ENCODE assay signal across 1 cellular context in the genomic region with DNA sequence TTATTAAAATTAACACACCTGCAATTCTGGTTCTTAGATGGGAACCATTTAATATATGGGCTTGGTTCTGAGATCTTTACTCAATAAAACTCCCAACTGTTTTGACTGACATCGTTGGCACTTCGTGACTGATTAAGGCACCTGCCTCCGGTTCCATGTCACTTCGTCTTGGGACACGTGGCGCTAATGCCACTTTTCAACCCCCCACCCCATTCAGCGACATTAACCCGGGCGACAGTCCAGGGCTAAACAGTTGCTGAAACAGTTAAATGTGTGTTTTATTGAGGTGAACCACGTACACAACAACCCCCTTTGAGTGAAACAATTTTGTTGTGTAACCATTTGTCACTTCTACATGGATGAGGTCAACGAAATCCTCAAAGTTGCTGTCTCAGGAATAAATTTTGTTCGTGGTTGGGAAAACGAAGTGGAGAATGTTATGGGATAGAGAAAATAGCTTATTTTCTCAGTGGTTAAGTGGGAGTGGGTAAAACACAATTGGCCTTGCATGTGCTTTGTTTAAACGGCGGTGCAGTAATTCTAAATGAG.
TF ChIP-seq lines count a peak whose summit lies in the region.

No MANE protein-coding gene starts in this region.

TF ChIP-seq in K562, 482 proteins besides CTCF, POLR2A, EP300 and RAD21 (continued from another document and continues in another):
- TF ChIP-seq MGA (IDR thresholded peaks at IDR 0.05) = peak; percentile 93
- TF ChIP-seq IRF2 (CRISPR knock-in tag; IDR thresholded peaks at IDR 0.05) = no peak
- no peak for TF ChIP-seq ZBTB34 (CRISPR knock-in tag; IDR thresholded peaks at IDR 0.05)
- no peak for TF ChIP-seq ID3 (CRISPR knock-in tag; IDR thresholded peaks at IDR 0.05)
- no peak for TF ChIP-seq ID3 (tag; IDR thresholded peaks at IDR 0.05)
- TF ChIP-seq LCOR (CRISPR knock-in tag; IDR thresholded peaks at IDR 0.05) = no peak
- no peak for TF ChIP-seq CSDE1 (IDR thresholded peaks at IDR 0.05)
- no peak for TF ChIP-seq MCM5 (IDR thresholded peaks at IDR 0.05; ENCODE audit: low read depth)
- 0 out of 2 replicates have a peak, but pooled peaks have one; percentile 50 for TF ChIP-seq BACH1 (tag; IDR thresholded peaks at IDR 0.05)
- no peak for TF ChIP-seq ZNF274 (IDR thresholded peaks at IDR 0.05; ENCODE audit: borderline replicate concordance, low read depth, low read length)
- no peak for TF ChIP-seq POLR2H (tag; IDR thresholded peaks at IDR 0.05; ENCODE audit: low read depth)
- no peak for TF ChIP-seq ZNF354B (CRISPR knock-in tag; IDR thresholded peaks at IDR 0.05)
- TF ChIP-seq REST (CRISPR knock-in tag; IDR thresholded peaks at IDR 0.05; ENCODE audit: low read depth) = no peak
- no peak for TF ChIP-seq FOXA1 (IDR thresholded peaks at IDR 0.05; ENCODE audit: borderline replicate concordance)
- TF ChIP-seq GATAD2B (IDR thresholded peaks at IDR 0.05; ENCODE audit: borderline replicate concordance) = no peak
- no peak for TF ChIP-seq ZFP91 (CRISPR knock-in tag; IDR thresholded peaks at IDR 0.05)
- no peak; a peak in 1 of 3 replicates for TF ChIP-seq CBX3 (IDR thresholded peaks at IDR 0.05; ENCODE audit: borderline replicate concordance in 1 of 2, low read length in 2 of 2)
- TF ChIP-seq NFRKB (IDR thresholded peaks at IDR 0.05; ENCODE audit: low read depth) = peak; percentile 85; the same call in 1 of the 2 replicates
- TF ChIP-seq POLR3G (IDR thresholded peaks at IDR 0.05; ENCODE audit: extremely low read depth, insufficient read length, insufficient replicate concordance) = no peak
- no peak for TF ChIP-seq NCOA2 (IDR thresholded peaks at IDR 0.05; ENCODE audit: partially characterized antibody in 2 of 2)
- no peak for TF ChIP-seq UBTF (IDR thresholded peaks at IDR 0.05; ENCODE audit: borderline replicate concordance in 1 of 2, low read depth in 2 of 2, low read length in 2 of 2)
- TF ChIP-seq ZKSCAN8 (CRISPR knock-in tag; IDR thresholded peaks at IDR 0.05) = 0 out of 2 replicates have a peak, but pooled peaks have one; percentile 65
- TF ChIP-seq POLR2G (IDR thresholded peaks at IDR 0.05; ENCODE audit: low read depth, low read length) = no peak
- no peak for TF ChIP-seq SPI1 (IDR thresholded peaks at IDR 0.05; ENCODE audit: borderline replicate concordance, low read depth, low read length)
- peak; percentile 47; the same call in 1 of the 2 replicates for TF ChIP-seq DMBX1 (CRISPR knock-in tag; IDR thresholded peaks at IDR 0.05; ENCODE audit: borderline replicate concordance)
- no peak for TF ChIP-seq ILF3 (IDR thresholded peaks at IDR 0.05; ENCODE audit: borderline replicate concordance)
- TF ChIP-seq MAFF (IDR thresholded peaks at IDR 0.05; ENCODE audit: low read length) = no peak
- TF ChIP-seq HLTF (IDR thresholded peaks at IDR 0.05) = no peak
- no peak for TF ChIP-seq MYC (IDR thresholded peaks at IDR 0.05; ENCODE audit: low read depth, low read length)
- 0 out of 2 replicates have a peak, but pooled peaks have one; percentile 18 for TF ChIP-seq MYC (CRISPR knock-in tag; IDR thresholded peaks at IDR 0.05; ENCODE audit: borderline replicate concordance, low read depth)
- TF ChIP-seq ZNF24 (IDR thresholded peaks at IDR 0.05) = no peak
- no peak for TF ChIP-seq NBN (IDR thresholded peaks at IDR 0.05; ENCODE audit: low read depth)
- TF ChIP-seq ILK (tag; IDR thresholded peaks at IDR 0.05; ENCODE audit: borderline replicate concordance, low read depth) = no peak
- TF ChIP-seq SMARCA4 (IDR thresholded peaks at IDR 0.05) = peak; percentile 55; the same call in 1 of the 2 replicates
- no peak for TF ChIP-seq PTBP1 (IDR thresholded peaks at IDR 0.05; ENCODE audit: low read depth, low read length)
- TF ChIP-seq HNRNPL (IDR thresholded peaks at IDR 0.05; ENCODE audit: low read depth, low read length) = no peak
- TF ChIP-seq EHMT2 (IDR thresholded peaks at IDR 0.05) = no peak
